In genomic region chr5:43066231-43066798, GRCh38 we compare ENCODE assay signal across 8 cellular contexts. TPM values are rescaled to one million over a fixed set of nuclear protein-coding genes. Genes with fewer than 3 reads are reported as not detected.
A peak's percentile ranks its signal among the peaks of the same experiment; 100 is the strongest.
DNase-seq lines count a peak whose midpoint lies in the region; ATAC-seq lines count a peak whose summit lies in the region.

No MANE protein-coding gene starts in this region.

- peak; percentile 32 for ATAC-seq in HG03135 (IDR thresholded peaks at IDR 0.05; ENCODE audit: unreplicated experiment)
- peak; percentile 50 for ATAC-seq in activated CD8-positive, alpha-beta memory T cell treated with anti-CD3 and anti-CD28 coated beads, Interleukin-2, amount 10 ng/mL, durations not matched to agents 7 days and 5 days

- H3K27me3 Mint-ChIP-seq in activated CD8-positive, alpha-beta memory T cell treated with anti-CD3 and anti-CD28 coated beads, Interleukin-2, amount 10 ng/mL, durations not matched to agents 7 days and 5 days, result no peaks in the 10 kb centered on the region

- H3K4me3 Mint-ChIP-seq in activated CD8-positive, alpha-beta memory T cell treated with anti-CD3 and anti-CD28 coated beads, Interleukin-2, amount 10 ng/mL, durations not matched to agents 7 days and 5 days, result peak overlapping the region; percentile 99

- peak; percentile 58 for DNase-seq in SKM-1 treated with dmso at 0.1 percent for 144 hours (lab: John Stamatoyannopoulos, UW; ENCODE audit: unreplicated experiment)
- DNase-seq in SKM-1 (lab: John Stamatoyannopoulos, UW; ENCODE audit: unreplicated experiment), result no peak
- peak; percentile 80 for DNase-seq in NCI-H510A treated with DMSO at 0.1 percent for 48 hours (lab: John Stamatoyannopoulos, UW)
- peak; percentile 84 for DNase-seq in activated CD8-positive, alpha-beta memory T cell treated with anti-CD3 and anti-CD28 coated beads, Interleukin-2, amount 10 ng/mL, durations not matched to agents 7 days and 5 days
- DNase-seq in stimulated activated CD8-positive, alpha-beta memory T cell treated with anti-CD3 and anti-CD28 coated beads, Interleukin-15, amount 100 ng/mL, for 24 hours (ENCODE audit: low read depth), result peak; percentile 42

- H3K27ac ChIP-seq in mesodermal cell (ENCODE audit: low read depth, low read length, severe bottlenecking), result peak overlapping the region; percentile 93

- H3K4me1 Mint-ChIP-seq in activated CD8-positive, alpha-beta memory T cell treated with anti-CD3 and anti-CD28 coated beads, Interleukin-2, amount 10 ng/mL, durations not matched to agents 7 days and 5 days, result peaks cover 41% of the 10 kb centered on the region

- H3K4me1 ChIP-seq in endocrine pancreas (ENCODE audit: control insufficient read depth, insufficient read depth, low read length) (no peaks in the 10 kb centered on the region), mesodermal cell (ENCODE audit: control insufficient read depth, insufficient read depth, low read length, poor library complexity, severe bottlenecking) (peaks cover 6% of the 10 kb centered on the region)

- H3K36me3 Mint-ChIP-seq in activated CD8-positive, alpha-beta memory T cell treated with anti-CD3 and anti-CD28 coated beads, Interleukin-2, amount 10 ng/mL, durations not matched to agents 7 days and 5 days, result peaks cover 30% of the 10 kb centered on the region

- H3K4me3 ChIP-seq in endocrine pancreas (ENCODE audit: control insufficient read depth, insufficient read depth, low read length) (peak overlapping the region; percentile 97), mesodermal cell (ENCODE audit: extremely low read depth, insufficient read depth, low read length, poor library complexity, severe bottlenecking) (peak overlapping the region; percentile 78)

- H3K36me3 ChIP-seq in endocrine pancreas (ENCODE audit: control insufficient read depth, insufficient read depth, low read length) (peaks cover 3% of the 10 kb centered on the region), mesodermal cell (ENCODE audit: control insufficient read depth, insufficient read depth, low read length) (peaks cover 27% of the 10 kb centered on the region)

- H3K9ac ChIP-seq in endocrine pancreas (ENCODE audit: control insufficient read depth, insufficient read depth, low read length), result peak overlapping the region; percentile 77

- H3K9me3 ChIP-seq in endocrine pancreas (ENCODE audit: control insufficient read depth, low read length) (no peaks in the 10 kb centered on the region), mesodermal cell (ENCODE audit: control insufficient read depth, low read length) (no peaks in the 10 kb centered on the region)

- H3K9me3 Mint-ChIP-seq in activated CD8-positive, alpha-beta memory T cell treated with anti-CD3 and anti-CD28 coated beads, Interleukin-2, amount 10 ng/mL, durations not matched to agents 7 days and 5 days (ENCODE audit: low read depth), result no peaks in the 10 kb centered on the region

- H3K27me3 ChIP-seq in endocrine pancreas (ENCODE audit: control insufficient read depth, insufficient read depth, low read length), result no peaks in the 10 kb centered on the region

- CTCF ChIA-PET in activated CD8-positive, alpha-beta memory T cell treated with anti-CD3 and anti-CD28 coated beads, Interleukin-2, amount 10 ng/mL, durations not matched to agents 7 days and 5 days (lab: Charles Lee), result interaction anchor here (0.6 to 5.3 kb wide), 15 partner anchors 23 to 418 kb away, joined by 3 to 85 read pairs (median 10); partner anchors contain the start of genes ANXA2R, TMEM267 and ZNF131

- 0% methylated on average over 51 to 57 of the region's 57 CpGs for WGBS in mesodermal cell (ENCODE audit: insufficient coverage in 2 of 2), 2 experiments

- peak overlapping the region; percentile 97 for H3K27ac Mint-ChIP-seq in activated CD8-positive, alpha-beta memory T cell treated with anti-CD3 and anti-CD28 coated beads, Interleukin-2, amount 10 ng/mL, durations not matched to agents 7 days and 5 days

RNA-seq across cellular contexts. Expression of gene ANXA2R, which starts 26.2 kb away (rescaled TPM):
- total RNA-seq in activated CD8-positive, alpha-beta memory T cell treated with anti-CD3 and anti-CD28 coated beads, Interleukin-2, amount 10 ng/mL, durations not matched to agents 7 days and 5 days, result 10 to 100 TPM; 14.5 to 32.0 TPM
- polyA plus RNA-seq in mesodermal cell (2013, experiment 1 of 2), result 1.9 TPM
- 1.2 TPM for polyA plus RNA-seq in mesodermal cell (2013, experiment 2 of 2)

RNA-seq across cellular contexts. Expression of gene ZNF131, which starts 54.4 kb away (rescaled TPM):
- 10 to 100 TPM; 39.9 to 56.2 TPM for total RNA-seq in activated CD8-positive, alpha-beta memory T cell treated with anti-CD3 and anti-CD28 coated beads, Interleukin-2, amount 10 ng/mL, durations not matched to agents 7 days and 5 days
- polyA plus RNA-seq in mesodermal cell (2013, experiment 1 of 2), result 29.3 TPM
- polyA plus RNA-seq in mesodermal cell (2013, experiment 2 of 2), result 31.7 TPM
